Comparison of ENCODE assay signal across 17 cellular contexts in the genomic region with DNA sequence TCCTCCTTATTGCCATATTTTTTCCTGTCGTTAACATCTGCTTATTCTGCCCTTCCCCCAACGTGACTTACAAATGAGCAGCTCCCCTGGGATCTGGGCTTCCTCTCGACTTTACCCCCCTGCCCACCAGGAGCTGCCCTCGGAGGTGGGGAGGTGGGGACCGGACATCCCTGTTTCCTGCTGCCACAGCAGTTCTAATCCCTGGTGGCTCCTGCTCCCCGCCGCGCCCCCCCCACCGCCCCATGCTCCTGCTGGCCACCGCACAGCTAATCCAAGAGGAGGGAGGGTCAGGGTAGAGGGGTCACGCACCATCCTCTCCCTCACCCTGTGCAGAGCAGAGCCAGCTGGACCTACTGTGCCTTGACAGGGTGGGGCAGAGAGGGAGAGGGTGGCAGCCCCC. TPM values are rescaled to one million over a fixed set of nuclear protein-coding genes. Genes with fewer than 3 reads are reported as not detected.
DNase-seq lines count a peak whose midpoint lies in the region; ATAC-seq and TF ChIP-seq lines count a peak whose summit lies in the region.
"Had no signal": no experiment of that assay in that cellular context is flagged by ENCODE, and none has a peak within 500 bp of the region (broad histone marks: within the 10 kb centered on the region; RNA-seq: fewer than 3 reads in every experiment).

No MANE protein-coding gene starts in this region.

- peak overlapping the region; percentile 85 for H3K27ac Mint-ChIP-seq in stimulated activated effector memory CD8-positive, alpha-beta T cell treated with anti-CD3 and anti-CD28 coated beads, Interleukin-12 subunit alpha, Interleukin-12 subunit beta, amount 100 ng/mL, for 72 hours
- H3K27ac Mint-ChIP-seq: activated CD8-positive, alpha-beta T cell treated with anti-CD3 and anti-CD28 coated beads for 36 hours; activated naive CD8-positive, alpha-beta T cell treated with anti-CD3 and anti-CD28 coated beads, Interleukin-2, amount 10 ng/mL, durations not matched to agents 7 days and 5 days had no signal

- 27% methylated on average over 1 of the region's 11 CpGs; no CpG with 5 or more reads in 1 of the 2 donors for WGBS in gastroesophageal sphincter (ENCODE audit: low coverage in 1 of 2), 2 donors
- 58 to 60% methylated on average over 7 to 11 of the region's 11 CpGs for WGBS in testis, 2 donors

- H3K9me3 ChIP-seq in OCI-LY7 (ENCODE audit: low read length): no peaks in the 10 kb centered on the region
- no peaks in the 10 kb centered on the region for H3K9me3 ChIP-seq in gastroesophageal sphincter
- no peaks in the 10 kb centered on the region for H3K9me3 ChIP-seq in testis
- H3K9me3 ChIP-seq: prostate gland, SK-N-SH had no signal

- no peaks in the 10 kb centered on the region for H3K9me2 ChIP-seq in OCI-LY7 (ENCODE audit: insufficient read depth, low read length)
- H3K9me2 ChIP-seq: SK-N-SH had no signal

- POLR2A ChIA-PET in OCI-LY7 (lab: Charles Lee): no interaction called here

- H3K9me3 Mint-ChIP-seq in stimulated activated effector memory CD8-positive, alpha-beta T cell treated with anti-CD3 and anti-CD28 coated beads, Interleukin-12 subunit alpha, Interleukin-12 subunit beta, amount 100 ng/mL, for 72 hours: no peaks in the 10 kb centered on the region
- H3K9me3 Mint-ChIP-seq: activated CD8-positive, alpha-beta T cell treated with anti-CD3 and anti-CD28 coated beads for 36 hours; activated naive CD8-positive, alpha-beta T cell treated with anti-CD3 and anti-CD28 coated beads, Interleukin-2, amount 10 ng/mL, durations not matched to agents 7 days and 5 days had no signal

- no peak overlapping the region for H3K4me3 ChIP-seq in OCI-LY7 (ENCODE audit: low read depth, low read length, poor library complexity, severe bottlenecking)
- no peak overlapping the region for H3K4me3 ChIP-seq in gastroesophageal sphincter
- no peak overlapping the region for H3K4me3 ChIP-seq in testis
- H3K4me3 ChIP-seq: PC-9, prostate gland had no signal

- no peak for TF ChIP-seq CTCF in OCI-LY7 (conservative IDR thresholded peaks at IDR 0.05; ENCODE audit: low read length)
- TF ChIP-seq CTCF in gastroesophageal sphincter (IDR thresholded peaks at IDR 0.05): no peak
- TF ChIP-seq CTCF in testis (IDR thresholded peaks at IDR 0.05): no peak

- H3K4me2 ChIP-seq in OCI-LY7 (ENCODE audit: low read length): no peak overlapping the region
- H3K4me2 ChIP-seq: PC-9, SK-N-SH had no signal

- H3K27me3 ChIP-seq in gastroesophageal sphincter (no peaks in the 10 kb centered on the region), testis (no peaks in the 10 kb centered on the region)

- TF ChIP-seq EP300 in gastroesophageal sphincter (IDR thresholded peaks at IDR 0.05): no peak

- TF ChIP-seq POLR2A in gastroesophageal sphincter (IDR thresholded peaks at IDR 0.05) (no peak), testis (IDR thresholded peaks at IDR 0.05) (no peak)

- H3K36me3 ChIP-seq in OCI-LY7 (ENCODE audit: insufficient read depth, low read length): peaks cover 71% of the 10 kb centered on the region
- H3K36me3 ChIP-seq in gastroesophageal sphincter: peaks cover 0 to 80% of the 10 kb centered on the region in 2 donors
- H3K36me3 ChIP-seq in testis (ENCODE audit: low read depth, missing control alignments): no peaks in the 10 kb centered on the region

- BruUV-seq in OCI-LY7 (replicated peaks; lab: Mats Ljungman, UMichigan): no TSS peak

- H4K20me1 ChIP-seq in OCI-LY7 (ENCODE audit: insufficient read depth, low read length): no peaks in the 10 kb centered on the region

- H3K79me2 ChIP-seq in OCI-LY7 (ENCODE audit: insufficient read depth, low read depth, low read length): no peaks in the 10 kb centered on the region

- H2AFZ ChIP-seq in OCI-LY7 (ENCODE audit: low read length): no peak overlapping the region
- H2AFZ ChIP-seq: PC-9 had no signal

- H3K4me1 Mint-ChIP-seq in stimulated activated effector memory CD8-positive, alpha-beta T cell treated with anti-CD3 and anti-CD28 coated beads, Interleukin-12 subunit alpha, Interleukin-12 subunit beta, amount 100 ng/mL, for 72 hours: peaks cover 27% of the 10 kb centered on the region

- DNase-seq in GF-D8 (lab: John Stamatoyannopoulos, UW) (peak; percentile 37), OCI-LY7 (ENCODE audit: low spot score) (peak; percentile 20), DMS153 treated with DMSO at 0.1 percent for 48 hours (lab: John Stamatoyannopoulos, UW; ENCODE audit: unreplicated experiment) (no peak), testis (no peak), GM19238 (ENCODE audit: insufficient read length, low spot score) (no peak)
- DNase-seq in stimulated activated effector memory CD8-positive, alpha-beta T cell treated with anti-CD3 and anti-CD28 coated beads, Interleukin-12 subunit alpha, Interleukin-12 subunit beta, amount 100 ng/mL, for 72 hours (ENCODE audit: low spot score in 2 of 2): no peak
- no peak for DNase-seq in activated CD4-positive, alpha-beta T cell treated with anti-CD3 and anti-CD28 coated beads, Interleukin-2, amount 50 U/mL, for 4 hours
- DNase-seq: activated CD8-positive, alpha-beta T cell treated with anti-CD3 and anti-CD28 coated beads for 36 hours; activated naive CD8-positive, alpha-beta T cell treated with anti-CD3 and anti-CD28 coated beads, Interleukin-2, amount 10 ng/mL, durations not matched to agents 7 days and 5 days; activated T-cell treated with anti-CD3 and anti-CD28 coated beads, Interleukin-2, amount 50 U/mL, for 48 hours; NCI-H1694 treated with DMSO at 0.1 percent for 48 hours; PC-9; SK-N-SH; stimulated activated CD4-positive, alpha-beta T cell treated with anti-CD3 and anti-CD28 coated beads, Interleukin-15, amount 100 ng/mL, for 24 hours had no signal

- no peak for ATAC-seq in gastroesophageal sphincter
- ATAC-seq in stimulated activated effector memory CD8-positive, alpha-beta T cell treated with anti-CD3 and anti-CD28 coated beads, Interleukin-12 subunit alpha, Interleukin-12 subunit beta, amount 100 ng/mL, for 72 hours: no peak
- ATAC-seq: activated CD8-positive, alpha-beta T cell treated with anti-CD3 and anti-CD28 coated beads for 36 hours; left lobe of liver had no signal

- no peak overlapping the region for H3K4me3 Mint-ChIP-seq in stimulated activated effector memory CD8-positive, alpha-beta T cell treated with anti-CD3 and anti-CD28 coated beads, Interleukin-12 subunit alpha, Interleukin-12 subunit beta, amount 100 ng/mL, for 72 hours
- H3K4me3 Mint-ChIP-seq: activated CD8-positive, alpha-beta T cell treated with anti-CD3 and anti-CD28 coated beads for 36 hours; activated naive CD8-positive, alpha-beta T cell treated with anti-CD3 and anti-CD28 coated beads, Interleukin-2, amount 10 ng/mL, durations not matched to agents 7 days and 5 days had no signal

- H3K4me1 ChIP-seq in OCI-LY7 (ENCODE audit: insufficient read depth, low read length, poor library complexity, severe bottlenecking) (peaks cover 17% of the 10 kb centered on the region), gastroesophageal sphincter (peaks cover 0 to 55% (median 19%) of the 10 kb centered on the region in 3 donors), testis (peaks cover 18% of the 10 kb centered on the region)
- H3K4me1 ChIP-seq: prostate gland had no signal

- CTCF ChIA-PET in OCI-LY7 (lab: Charles Lee; ENCODE audit: unreplicated experiment): no interaction called here

- intact Hi-C loops in OCI-LY7 (cut with micrococcal nuclease; ENCODE audit: unreplicated experiment) (no loop called here), testis (cut with DNase I; ENCODE audit: low total_unique reads) (loop anchor here (5.0 kb wide), 1 partner anchor 94 kb away; a partner anchor contains a TSS)

- H3K27ac ChIP-seq in OCI-LY7 (ENCODE audit: low read depth, low read length, poor library complexity, severe bottlenecking) (no peak overlapping the region), gastroesophageal sphincter (peak overlapping the region in 3 of 4 donors; percentile 46 to 66 (median 47)), testis (no peak overlapping the region)
- H3K27ac ChIP-seq: PC-9, prostate gland had no signal

- peaks cover 61% of the 10 kb centered on the region for H3K36me3 Mint-ChIP-seq in stimulated activated effector memory CD8-positive, alpha-beta T cell treated with anti-CD3 and anti-CD28 coated beads, Interleukin-12 subunit alpha, Interleukin-12 subunit beta, amount 100 ng/mL, for 72 hours

RNA-seq across cellular contexts. Expression of a gene that starts 4.4 kb away (rescaled TPM):
- total RNA-seq in OCI-LY7 (2014; rRNA removed; shearing (Covaris generic)): 3.3 and 4.5 TPM in 2 replicates
- total RNA-seq in OCI-LY7 (2022) (7.7 and 10.2 TPM in 2 replicates), gastroesophageal sphincter (10 to 100 TPM; 18.8 to 30.7 (median 21.6) TPM), testis (10 to 100 TPM; 38.5 to 54.9 TPM)
- 83.3 TPM for polyA plus RNA-seq in testis (ENCODE audit: insufficient read depth, low read depth, low replicate concordance)

RNA-seq across cellular contexts. Expression of a gene that starts 43.0 kb away (rescaled TPM):
- 31.6 and 33.5 TPM in 2 replicates for total RNA-seq in OCI-LY7 (2014; rRNA removed; shearing (Covaris generic))
- total RNA-seq in OCI-LY7 (2022): 65.8 and 67.3 TPM in 2 replicates
- total RNA-seq in gastroesophageal sphincter: 10 to 100 TPM; 31.4 to 55.3 (median 43.5) TPM
- total RNA-seq in testis: 100 to 1,000 TPM; 113 to 121 TPM
- polyA plus RNA-seq in testis (ENCODE audit: insufficient read depth, low read depth, low replicate concordance): 66.1 TPM

Comparison
In these comparisons a context has a peak if more than half of its experiments do, and no peak if none do; other contexts are left out.
1. DNase-seq: peak in GF-D8 (single experiment) and OCI-LY7 (single experiment); none in stimulated activated effector memory CD8-positive, alpha-beta T cell treated with anti-CD3 and anti-CD28 coated beads, Interleukin-12 subunit alpha, Interleukin-12 subunit beta, amount 100 ng/mL, for 72 hours (0 of 2), DMS153 treated with DMSO at 0.1 percent for 48 hours (single experiment), testis (single experiment), GM19238 (single experiment) and activated CD4-positive, alpha-beta T cell treated with anti-CD3 and anti-CD28 coated beads, Interleukin-2, amount 50 U/mL, for 4 hours (0 of 2).
2. H3K27ac ChIP-seq: peak in gastroesophageal sphincter (3 of 4); none in OCI-LY7 (single experiment) and testis (0 of 2).